8 cellular contexts compared by ENCODE assay signal in genomic region chr12:47963340-47964040, GRCh38. TPM values are rescaled to one million over a fixed set of nuclear protein-coding genes. Genes with fewer than 3 reads are reported as not detected.
A peak's percentile ranks its signal among the peaks of the same experiment; 100 is the strongest.
DNase-seq lines count a peak whose midpoint lies in the region; ATAC-seq, FAIRE-seq and TF ChIP-seq lines count a peak whose summit lies in the region.

Gene TMEM106C, plus strand, starts transcription at chr12:47963596. Its CDS starts 641 bp downstream, at chr12:47964237.

- H3K36me3 Mint-ChIP-seq in activated naive CD8-positive, alpha-beta T cell treated with anti-CD3 and anti-CD28 coated beads, Interleukin-2, amount 10 ng/mL, durations not matched to agents 7 days and 5 days = peaks cover 27% of the 10 kb centered on the region

- peak within 1 kb of the TSS; percentile 92 for H3K4me2 ChIP-seq in SU-DHL-6 (ENCODE audit: low read depth, low read length, poor library complexity, severe bottlenecking)

- POLR2A ChIA-PET in activated naive CD8-positive, alpha-beta T cell treated with anti-CD3 and anti-CD28 coated beads, Interleukin-2, amount 10 ng/mL, durations not matched to agents 7 days and 5 days (lab: Charles Lee) = interaction anchor here (0.6 to 1.2 kb wide), 5 partner anchors 30 to 235 kb away, joined by 3 to 4 read pairs (median 3); partner anchors contain the start of gene ASB8

- DNase-seq in GM12865 (ENCODE audit: low read depth) = peak; percentile 94
- peak; percentile 93 for DNase-seq in NCI-H1105 (lab: John Stamatoyannopoulos, UW)
- DNase-seq in activated naive CD8-positive, alpha-beta T cell treated with anti-CD3 and anti-CD28 coated beads, Interleukin-2, amount 10 ng/mL, durations not matched to agents 7 days and 5 days = peak; percentile 95
- DNase-seq in Right ventricle myocardium superior = peak; percentile 95
- DNase-seq in pancreas = peak; percentile 85 to 98 (median 92)
- DNase-seq in tibial artery = peak; percentile 82 to 94

- H3K9me2 ChIP-seq in SU-DHL-6 (replicated peaks; ENCODE audit: insufficient read depth, low read length) = no peaks in the 10 kb centered on the region

- peaks cover 15% of the 10 kb centered on the region for H3K79me2 ChIP-seq in SU-DHL-6 (ENCODE audit: insufficient read depth, low read length)

- FAIRE-seq in pancreas (lab: Jason Lieb, UNC) = no peak

- peaks cover 27% of the 10 kb centered on the region for H3K27me3 Mint-ChIP-seq in activated naive CD8-positive, alpha-beta T cell treated with anti-CD3 and anti-CD28 coated beads, Interleukin-2, amount 10 ng/mL, durations not matched to agents 7 days and 5 days

- H4K20me1 ChIP-seq in SU-DHL-6 (ENCODE audit: low read depth, low read length) = no peaks in the 10 kb centered on the region

- H3K4me1 ChIP-seq in pancreas (no peaks in the 10 kb centered on the region), tibial artery (peaks cover 0 to 33% (median 19%) of the 10 kb centered on the region in 4 donors)

- H3K9me3 ChIP-seq in SU-DHL-6 (ENCODE audit: insufficient read depth, low read length) = no peaks in the 10 kb centered on the region
- H3K9me3 ChIP-seq in pancreas = no peaks in the 10 kb centered on the region
- no peaks in the 10 kb centered on the region for H3K9me3 ChIP-seq in tibial artery

- H3K9me3 Mint-ChIP-seq in activated naive CD8-positive, alpha-beta T cell treated with anti-CD3 and anti-CD28 coated beads, Interleukin-2, amount 10 ng/mL, durations not matched to agents 7 days and 5 days = peaks cover 2% of the 10 kb centered on the region

- no peaks in the 10 kb centered on the region for H3F3A ChIP-seq in SU-DHL-6 (ENCODE audit: insufficient read depth)

- H3K4me3 ChIP-seq in GM12865 (ENCODE audit: low read depth, low read length) (peak within 1 kb of the TSS; percentile 86), SU-DHL-6 (ENCODE audit: insufficient read depth, low read length, poor library complexity, severe bottlenecking) (peak within 1 kb of the TSS; percentile 87), pancreas (peak within 1 kb of the TSS; percentile 83 to 98 (median 94)), tibial artery (peak within 1 kb of the TSS; percentile 84 to 94)

- H3K4me3 Mint-ChIP-seq in activated naive CD8-positive, alpha-beta T cell treated with anti-CD3 and anti-CD28 coated beads, Interleukin-2, amount 10 ng/mL, durations not matched to agents 7 days and 5 days = peak within 1 kb of the TSS; percentile 89

- peak within 1 kb of the TSS; percentile 90 for H2AFZ ChIP-seq in SU-DHL-6 (ENCODE audit: low read depth, low read length, severe bottlenecking)

- peak; percentile 99 for TF ChIP-seq CTCF in GM12865 (IDR thresholded peaks at IDR 0.05; ENCODE audit: insufficient read depth, low read depth, low read length, missing control alignments)
- peak; percentile 92 for TF ChIP-seq CTCF in SU-DHL-6 (IDR thresholded peaks at IDR 0.05; ENCODE audit: insufficient read depth, low read length, poor library complexity, severe bottlenecking)
- TF ChIP-seq CTCF in pancreas (IDR thresholded peaks at IDR 0.05) = peak; percentile 97 to 99 (median 97)
- peak; percentile 93 to 99 for TF ChIP-seq CTCF in tibial artery (IDR thresholded peaks at IDR 0.05)

- H3K36me3 ChIP-seq in SU-DHL-6 (ENCODE audit: low read length) = peaks cover 35% of the 10 kb centered on the region
- peaks cover 0 to 8% (median 0%) of the 10 kb centered on the region in 3 donors for H3K36me3 ChIP-seq in pancreas
- peaks cover 0 to 26% (median 0%) of the 10 kb centered on the region in 3 donors for H3K36me3 ChIP-seq in tibial artery

- peak within 1 kb of the TSS; percentile 84 for H3K27ac Mint-ChIP-seq in activated naive CD8-positive, alpha-beta T cell treated with anti-CD3 and anti-CD28 coated beads, Interleukin-2, amount 10 ng/mL, durations not matched to agents 7 days and 5 days

- peak; percentile 96 for ATAC-seq in HG02642 (IDR thresholded peaks at IDR 0.05; ENCODE audit: poor library complexity, unreplicated experiment)
- ATAC-seq in activated naive CD8-positive, alpha-beta T cell treated with anti-CD3 and anti-CD28 coated beads, Interleukin-2, amount 10 ng/mL, durations not matched to agents 7 days and 5 days (ENCODE audit: low read depth) = peak; percentile 96
- ATAC-seq in Right ventricle myocardium superior (ENCODE audit: poor library complexity) = peak; percentile 97
- peak; percentile 99 for ATAC-seq in pancreas

- H3K9ac ChIP-seq in SU-DHL-6 (ENCODE audit: low read length) = peak within 1 kb of the TSS; percentile 92

- peaks cover 25% of the 10 kb centered on the region for H3K4me1 Mint-ChIP-seq in activated naive CD8-positive, alpha-beta T cell treated with anti-CD3 and anti-CD28 coated beads, Interleukin-2, amount 10 ng/mL, durations not matched to agents 7 days and 5 days

- H3K27me3 ChIP-seq in SU-DHL-6 (ENCODE audit: low read length) (no peaks in the 10 kb centered on the region), pancreas (no peaks in the 10 kb centered on the region), tibial artery (no peaks in the 10 kb centered on the region)

- WGBS in pancreas, 2 donors = 0% methylated on average over 58 to 59 of the region's 59 CpGs

- H3K27ac ChIP-seq in SU-DHL-6 (ENCODE audit: low read depth, low read length) (peak within 1 kb of the TSS; percentile 59), pancreas (no peak within 1 kb of the TSS), tibial artery (peak within 1 kb of the TSS; percentile 72 to 76)

- intact Hi-C loops in Right ventricle myocardium superior (cut with DNase I) = no loop called here
- intact Hi-C loops in pancreas (cut with DNase I) = no loop called here
- intact Hi-C loops in tibial artery (cut with DNase I; ENCODE audit: low total_unique reads) = no loop called here

RNA-seq across cellular contexts. Expression of gene TMEM106C, which starts in this region (rescaled TPM):
- total RNA-seq in activated naive CD8-positive, alpha-beta T cell treated with anti-CD3 and anti-CD28 coated beads, Interleukin-2, amount 10 ng/mL, durations not matched to agents 7 days and 5 days = 100 to 1,000 TPM; 111 to 115 TPM
- total RNA-seq in Right ventricle myocardium superior (42.5 TPM), pancreas (10 to 100 TPM; 25.6 to 42.1 (median 31.7) TPM)
- polyA plus RNA-seq in pancreas = 10 to 100 TPM; 24.7 to 44.7 TPM

Comparison
In these comparisons a context has a peak if more than half of its experiments do, and no peak if none do; other contexts are left out.
1. H3K27ac ChIP-seq: peak in SU-DHL-6 (single experiment) and tibial artery (2 of 2); none in pancreas (0 of 4).
2. Peak in every context shown above with its lines, with median percentiles within 50 percentile points of each other: DNase-seq, H3K4me3 ChIP-seq, CTCF ChIP-seq and ATAC-seq.